ENCODE assay signal across 31 cellular contexts in the genomic region with DNA sequence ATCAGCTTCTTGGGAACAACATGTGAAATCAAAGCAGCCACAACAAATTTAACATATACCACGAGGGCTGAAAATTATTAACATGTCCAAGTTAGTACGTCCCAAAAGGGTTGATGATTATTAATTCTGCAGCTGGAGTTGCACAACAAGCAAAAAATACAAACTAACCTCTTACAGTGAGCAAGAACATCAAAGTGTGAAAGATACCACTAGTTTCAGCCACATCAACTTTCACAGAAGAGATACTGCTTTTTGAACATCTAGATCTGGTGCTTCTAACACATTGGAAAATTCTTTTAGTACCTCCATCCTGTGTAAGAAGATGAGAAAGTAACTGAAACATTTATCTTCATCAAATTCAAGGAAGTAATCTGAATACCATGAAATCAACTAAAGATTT.
"Had no signal": no experiment of that assay in that cellular context is flagged by ENCODE, and none has a peak within 500 bp of the region (broad histone marks: within the 10 kb centered on the region; RNA-seq: fewer than 3 reads in every experiment).

No MANE protein-coding gene starts in this region.

- ATAC-seq: activated CD4-positive, alpha-beta T cell treated with anti-CD3 and anti-CD28 coated beads for 36 hours; activated CD4-positive, CD25-positive, alpha-beta regulatory T cell treated with anti-CD3 and anti-CD28 coated beads, Interleukin-2, amount 50 U/mL, for 24 hours; activated CD8-positive, alpha-beta memory T cell treated with anti-CD3 and anti-CD28 coated beads, Interleukin-2, amount 10 ng/mL, durations not matched to agents 7 days and 5 days; activated CD8-positive, alpha-beta T cell treated with anti-CD3 and anti-CD28 coated beads, Interleukin-2, amount 10 ng/mL, durations not matched to agents 7 days and 5 days; activated naive CD4-positive, alpha-beta T cell treated with anti-CD3 and anti-CD28 coated beads, Interleukin-2, amount 50 U/mL, for 72 hours; gastroesophageal sphincter; heart right ventricle; T-helper 17 cell had no signal

- H3K27ac ChIP-seq: breast epithelium, cardiac muscle cell, colonic mucosa, epithelial cell of prostate, esophagus squamous epithelium, gastroesophageal sphincter, heart right ventricle, WERI-Rb-1 had no signal

- H3K9me3 ChIP-seq: ascending aorta, breast epithelium, colonic mucosa, esophagus squamous epithelium, gastroesophageal sphincter, heart right ventricle had no signal

- H3K4me3 ChIP-seq: ascending aorta, breast epithelium, cardiac muscle cell, colonic mucosa, esophagus squamous epithelium, gastroesophageal sphincter, heart right ventricle had no signal

- H3K4me1 ChIP-seq: breast epithelium, colonic mucosa, esophagus squamous epithelium, heart right ventricle had no signal

- H3K36me3 ChIP-seq: ascending aorta, breast epithelium, cardiac muscle cell, colonic mucosa, esophagus squamous epithelium, gastroesophageal sphincter, heart right ventricle, WERI-Rb-1 had no signal

- H3K27me3 ChIP-seq: ascending aorta, breast epithelium, cardiac muscle cell, colonic mucosa, esophagus squamous epithelium, gastroesophageal sphincter, heart right ventricle had no signal

- FAIRE-seq: endometrium, endothelial cell of umbilical vein had no signal

- DNase-seq: activated B cell treated with CpG ODN at 0.5 μM for 24 hours; activated CD4-positive, alpha-beta memory T cell treated with anti-CD3 and anti-CD28 coated beads for 36 hours; activated CD4-positive, alpha-beta T cell treated with anti-CD3 and anti-CD28 coated beads for 36 hours; activated CD4-positive, alpha-beta T cell treated with anti-CD3 and anti-CD28 coated beads, Interleukin-2, amount 10 ng/mL, durations not matched to agents 24 days and 14 days; activated CD8-positive, alpha-beta memory T cell treated with anti-CD3 and anti-CD28 coated beads, Interleukin-2, amount 10 ng/mL, durations not matched to agents 7 days and 5 days; activated CD8-positive, alpha-beta memory T cell treated with anti-CD3 and anti-CD28 coated beads, Interleukin-2, amount 50 U/mL, for 4 hours; activated CD8-positive, alpha-beta T cell treated with anti-CD3 and anti-CD28 coated beads, Interleukin-2, amount 10 ng/mL, durations not matched to agents 7 days and 5 days; activated effector memory CD4-positive, alpha-beta T cell treated with anti-CD3 and anti-CD28 coated beads, Interleukin-2, amount 50 U/mL, for 16 hours; activated naive CD4-positive, alpha-beta T cell treated with anti-CD3 and anti-CD28 coated beads for 36 hours; activated naive CD8-positive, alpha-beta T cell treated with anti-CD3 and anti-CD28 coated beads, Interleukin-2, amount 10 ng/mL, durations not matched to agents 7 days and 5 days; activated T-cell treated with anti-CD3 and anti-CD28 coated beads, Interleukin-2, amount 50 U/mL, for 1 hour; activated T-cell treated with anti-CD3 and anti-CD28 coated beads, Interleukin-2, amount 50 U/mL, for 48 hours; central memory CD4-positive, alpha-beta T cell; cerebellar nuclear complex; colonic mucosa; effector CD8-positive, alpha-beta T cell; esophagus squamous epithelium; foreskin melanocyte; heart right ventricle; T-helper 17 cell; T1000; WERI-Rb-1 had no signal
